ENCODE assay signal across 9 cellular contexts in genomic region chr16:54284319-54284930, GRCh38. TPM values are rescaled to one million over a fixed set of nuclear protein-coding genes. Genes with fewer than 3 reads are reported as not detected.
DNase-seq lines count a peak whose midpoint lies in the region; ATAC-seq, FAIRE-seq and TF ChIP-seq lines count a peak whose summit lies in the region.
"Had no signal": no experiment of that assay in that cellular context is flagged by ENCODE, and none has a peak within 500 bp of the region (broad histone marks: within the 10 kb centered on the region; RNA-seq: fewer than 3 reads in every experiment).

No MANE protein-coding gene starts in this region.

- peak overlapping the region; percentile 92 for H3K4me3 ChIP-seq in AG09309 (ENCODE audit: control insufficient read depth, low read depth, low read length)
- H3K4me3 ChIP-seq in HL-60 (replicated peaks; ENCODE audit: insufficient read depth, low read length) = peak overlapping the region; percentile 47
- H3K4me3 ChIP-seq in coronary artery = peak overlapping the region; percentile 79
- peak overlapping the region; percentile 56 for H3K4me3 ChIP-seq in mesodermal cell (ENCODE audit: extremely low read depth, insufficient read depth, low read length, poor library complexity, severe bottlenecking)

- DNase-seq in AG09309 (ENCODE audit: low read depth) (no peak), HL-60 (ENCODE audit: low read depth in 1 of 2, low spot score in 1 of 2) (peak in 1 of 2 experiments; percentile 16), coronary artery (ENCODE audit: low spot score) (no peak), hepatic stellate cell (ENCODE audit: low spot score) (no peak), urothelium cell line (ENCODE audit: low spot score) (no peak)
- DNase-seq in activated CD4-positive, alpha-beta T cell treated with anti-CD3 and anti-CD28 coated beads, Interleukin-2, amount 50 U/mL, for 48 hours = no peak
- DNase-seq: activated CD4-positive, alpha-beta T cell treated with anti-CD3 and anti-CD28 coated beads for 48 hours had no signal

- H3K27ac ChIP-seq in HL-60 (replicated peaks) (peak overlapping the region; percentile 68), coronary artery (no peak overlapping the region), mesodermal cell (ENCODE audit: low read depth, low read length, severe bottlenecking) (no peak overlapping the region)

- H3K27me3 ChIP-seq in HL-60 (ENCODE audit: insufficient read depth, poor library complexity, severe bottlenecking) = peaks cover 30% of the 10 kb centered on the region

- no peak for FAIRE-seq in urothelium cell line (lab: Jason Lieb, UNC)

- no peak for TF ChIP-seq CTCF in AG09309 (IDR thresholded peaks at IDR 0.05; ENCODE audit: control insufficient read depth, insufficient read depth, low read depth, low read length, missing control alignments)
- TF ChIP-seq CTCF in HL-60 (IDR thresholded peaks at IDR 0.05; ENCODE audit: insufficient read depth, low read length) = no peak
- no peak for TF ChIP-seq CTCF in coronary artery (IDR thresholded peaks at IDR 0.05)

- H3K36me3 ChIP-seq in mesodermal cell (ENCODE audit: control insufficient read depth, insufficient read depth, low read length) = no peaks in the 10 kb centered on the region

- no peak for ATAC-seq in HG02884 (IDR thresholded peaks at IDR 0.05; ENCODE audit: unreplicated experiment)

- H3K9me3 ChIP-seq in mesodermal cell (ENCODE audit: control insufficient read depth, low read length) = no peaks in the 10 kb centered on the region

- peaks cover 5% of the 10 kb centered on the region for H3K4me1 ChIP-seq in mesodermal cell (ENCODE audit: control insufficient read depth, insufficient read depth, low read length, poor library complexity, severe bottlenecking)

- WGBS in mesodermal cell (ENCODE audit: insufficient coverage in 2 of 2), 2 experiments = 1% methylated on average over 40 to 61 of the region's 73 CpGs

RNA-seq across cellular contexts. Expression of gene IRX3, which starts 2.2 kb away (rescaled TPM):
- 7.9 TPM for polyA plus RNA-seq in mesodermal cell (2013, experiment 1 of 2)
- polyA plus RNA-seq in mesodermal cell (2013, experiment 2 of 2) = 11.8 TPM
